17 cellular contexts compared by ENCODE assay signal in genomic region chrX:84123585-84123984, GRCh38.
DNase-seq lines count a peak whose midpoint lies in the region; ATAC-seq and TF ChIP-seq lines count a peak whose summit lies in the region.
"Had no signal": no experiment of that assay in that cellular context is flagged by ENCODE, and none has a peak within 500 bp of the region (broad histone marks: within the 10 kb centered on the region; RNA-seq: fewer than 3 reads in every experiment).

No MANE protein-coding gene starts in this region.

- H3K27me3 ChIP-seq in foreskin keratinocyte = no peaks in the 10 kb centered on the region
- H3K27me3 ChIP-seq: BE2C had no signal

- no peaks in the 10 kb centered on the region for H3K27me3 Mint-ChIP-seq in chondrocyte (ENCODE audit: low read depth)
- H3K27me3 Mint-ChIP-seq: CD4-positive, alpha-beta T cell had no signal

- peaks cover 20% of the 10 kb centered on the region for H3K9me3 Mint-ChIP-seq in chondrocyte (ENCODE audit: low read depth)
- H3K9me3 Mint-ChIP-seq: CD4-positive, alpha-beta T cell had no signal

- H3K4me1 Mint-ChIP-seq in chondrocyte (ENCODE audit: low read depth) = no peaks in the 10 kb centered on the region

- TF ChIP-seq CTCF in RWPE1 (conservative IDR thresholded peaks at IDR 0.05; ENCODE audit: low read depth) (no peak), chondrocyte (IDR thresholded peaks at IDR 0.05) (no peak), foreskin keratinocyte (conservative IDR thresholded peaks at IDR 0.05) (no peak)

- peaks cover 1% of the 10 kb centered on the region for H3K36me3 Mint-ChIP-seq in chondrocyte (ENCODE audit: low read depth)

- peak; percentile 2 for DNase-seq in RWPE1 (ENCODE audit: low spot score)
- DNase-seq in chondrocyte (ENCODE audit: low spot score) = peak; percentile 12
- peak; percentile 46 to 73 for DNase-seq in foreskin keratinocyte
- DNase-seq in dedifferentiated amniotic fluid mesenchymal stem cell (ENCODE audit: extremely low spot score) = no peak
- DNase-seq in anterior cingulate cortex (lab: John Stamatoyannopoulos, UW) = no peak
- DNase-seq: ACHN; BE2C; C1 segment of cervical spinal cord; Caco-2; CD4-positive, alpha-beta T cell; DMS153; DMS79; GDM1; GM23248 had no signal

- ATAC-seq in foreskin keratinocyte = peak; percentile 91
- ATAC-seq in HG02678 (IDR thresholded peaks at IDR 0.05; ENCODE audit: unreplicated experiment) = no peak

- no peak overlapping the region for H3K4me3 Mint-ChIP-seq in chondrocyte (ENCODE audit: unreplicated experiment)
- H3K4me3 Mint-ChIP-seq: CD4-positive, alpha-beta T cell had no signal

- no peak overlapping the region for H3K27ac Mint-ChIP-seq in chondrocyte (ENCODE audit: unreplicated experiment)
- H3K27ac Mint-ChIP-seq: CD4-positive, alpha-beta T cell had no signal

- peaks cover 5% of the 10 kb centered on the region for H3K4me1 ChIP-seq in foreskin keratinocyte
- H3K4me1 ChIP-seq: BE2C, HAP-1 had no signal

- H3K27ac ChIP-seq in RWPE1 (no peak overlapping the region), foreskin keratinocyte (no peak overlapping the region)
- H3K27ac ChIP-seq: GM23248, HL-60 had no signal

- POLR2A ChIA-PET in RWPE1 (lab: Yijun Ruan, JAX; ENCODE audit: low non-redundant PET) = no interaction called here

- CTCF ChIA-PET in RWPE1 (lab: Yijun Ruan, JAX) = no interaction called here

Comparison
In these comparisons a context has a peak if more than half of its experiments do, and no peak if none do; other contexts are left out.
1. DNase-seq: peak in RWPE1 (single experiment), chondrocyte (single experiment) and foreskin keratinocyte (2 of 2); none in dedifferentiated amniotic fluid mesenchymal stem cell (single experiment) and anterior cingulate cortex (0 of 58).